1 cellular context compared by ENCODE assay signal in genomic region chr6:35240838-35241801, GRCh38.
TF ChIP-seq lines count a peak whose summit lies in the region.

No MANE protein-coding gene starts in this region.

TF ChIP-seq in HepG2, 621 proteins besides CTCF, POLR2A, EP300 and RAD21 (continued from another document and continues in another):
- no peak for TF ChIP-seq RERE (CRISPR knock-in tag; IDR thresholded peaks at IDR 0.05; ENCODE audit: low read depth)
- TF ChIP-seq ZNF468 (CRISPR knock-in tag; IDR thresholded peaks at IDR 0.05), result no peak
- no peak for TF ChIP-seq HINFP (CRISPR knock-in tag; IDR thresholded peaks at IDR 0.05; ENCODE audit: low read depth)
- no peak for TF ChIP-seq ZNF333 (CRISPR knock-in tag; IDR thresholded peaks at IDR 0.05; ENCODE audit: borderline replicate concordance)
- TF ChIP-seq SATB2 (CRISPR knock-in tag; IDR thresholded peaks at IDR 0.05), result no peak
- TF ChIP-seq TCF7L2 (IDR thresholded peaks at IDR 0.05; ENCODE audit: low read depth, low read length), result no peak
- no peak for TF ChIP-seq NR2F2 (IDR thresholded peaks at IDR 0.05; ENCODE audit: borderline replicate concordance, low read depth)
- TF ChIP-seq ZNF224 (CRISPR knock-in tag; IDR thresholded peaks at IDR 0.05), result no peak
- TF ChIP-seq, protein P1, sequence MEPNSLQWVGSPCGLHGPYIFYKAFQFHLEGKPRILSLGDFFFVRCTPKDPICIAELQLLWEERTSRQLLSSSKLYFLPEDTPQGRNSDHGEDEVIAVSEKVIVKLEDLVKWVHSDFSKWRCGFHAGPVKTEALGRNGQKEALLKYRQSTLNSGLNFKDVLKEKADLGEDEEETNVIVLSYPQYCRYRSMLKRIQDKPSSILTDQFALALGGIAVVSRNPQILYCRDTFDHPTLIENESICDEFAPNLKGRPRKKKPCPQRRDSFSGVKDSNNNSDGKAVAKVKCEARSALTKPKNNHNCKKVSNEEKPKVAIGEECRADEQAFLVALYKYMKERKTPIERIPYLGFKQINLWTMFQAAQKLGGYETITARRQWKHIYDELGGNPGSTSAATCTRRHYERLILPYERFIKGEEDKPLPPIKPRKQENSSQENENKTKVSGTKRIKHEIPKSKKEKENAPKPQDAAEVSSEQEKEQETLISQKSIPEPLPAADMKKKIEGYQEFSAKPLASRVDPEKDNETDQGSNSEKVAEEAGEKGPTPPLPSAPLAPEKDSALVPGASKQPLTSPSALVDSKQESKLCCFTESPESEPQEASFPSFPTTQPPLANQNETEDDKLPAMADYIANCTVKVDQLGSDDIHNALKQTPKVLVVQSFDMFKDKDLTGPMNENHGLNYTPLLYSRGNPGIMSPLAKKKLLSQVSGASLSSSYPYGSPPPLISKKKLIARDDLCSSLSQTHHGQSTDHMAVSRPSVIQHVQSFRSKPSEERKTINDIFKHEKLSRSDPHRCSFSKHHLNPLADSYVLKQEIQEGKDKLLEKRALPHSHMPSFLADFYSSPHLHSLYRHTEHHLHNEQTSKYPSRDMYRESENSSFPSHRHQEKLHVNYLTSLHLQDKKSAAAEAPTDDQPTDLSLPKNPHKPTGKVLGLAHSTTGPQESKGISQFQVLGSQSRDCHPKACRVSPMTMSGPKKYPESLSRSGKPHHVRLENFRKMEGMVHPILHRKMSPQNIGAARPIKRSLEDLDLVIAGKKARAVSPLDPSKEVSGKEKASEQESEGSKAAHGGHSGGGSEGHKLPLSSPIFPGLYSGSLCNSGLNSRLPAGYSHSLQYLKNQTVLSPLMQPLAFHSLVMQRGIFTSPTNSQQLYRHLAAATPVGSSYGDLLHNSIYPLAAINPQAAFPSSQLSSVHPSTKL (CRISPR knock-in tag; IDR thresholded peaks at IDR 0.05), result no peak
- no peak for TF ChIP-seq SOX5 (CRISPR knock-in tag; IDR thresholded peaks at IDR 0.05; ENCODE audit: borderline replicate concordance)
- TF ChIP-seq CEBPG (CRISPR knock-in tag; IDR thresholded peaks at IDR 0.05), result 0 out of 2 replicates have a peak, but pooled peaks have one; percentile 34
- TF ChIP-seq ZFX (CRISPR knock-in tag; IDR thresholded peaks at IDR 0.05; ENCODE audit: low read depth), result peak; percentile 42; the same call in 1 of the 2 replicates
- no peak for TF ChIP-seq PAWR (CRISPR knock-in tag; IDR thresholded peaks at IDR 0.05; ENCODE audit: borderline replicate concordance)
- no peak for TF ChIP-seq ZNF615 (CRISPR knock-in tag; IDR thresholded peaks at IDR 0.05; ENCODE audit: borderline replicate concordance)
- TF ChIP-seq POLR2G (IDR thresholded peaks at IDR 0.05; ENCODE audit: low read depth, low read length), result no peak
- TF ChIP-seq GATAD1 (CRISPR knock-in tag; IDR thresholded peaks at IDR 0.05), result no peak
- no peak; the same call in 1 of the 2 replicates for TF ChIP-seq YEATS2 (CRISPR knock-in tag; IDR thresholded peaks at IDR 0.05; ENCODE audit: borderline replicate concordance)
- peak; percentile 43; the same call in 1 of the 2 replicates for TF ChIP-seq IKZF5 (CRISPR knock-in tag; IDR thresholded peaks at IDR 0.05)
- no peak for TF ChIP-seq HMGA1 (CRISPR knock-in tag; conservative IDR thresholded peaks at IDR 0.05)
- no peak for TF ChIP-seq ZSCAN5A (CRISPR knock-in tag; IDR thresholded peaks at IDR 0.05; ENCODE audit: borderline replicate concordance)
- TF ChIP-seq MTA3 (CRISPR knock-in tag; IDR thresholded peaks at IDR 0.05), result no peak
- TF ChIP-seq, protein P2, sequence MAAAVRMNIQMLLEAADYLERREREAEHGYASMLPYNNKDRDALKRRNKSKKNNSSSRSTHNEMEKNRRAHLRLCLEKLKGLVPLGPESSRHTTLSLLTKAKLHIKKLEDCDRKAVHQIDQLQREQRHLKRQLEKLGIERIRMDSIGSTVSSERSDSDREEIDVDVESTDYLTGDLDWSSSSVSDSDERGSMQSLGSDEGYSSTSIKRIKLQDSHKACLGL (CRISPR knock-in tag; IDR thresholded peaks at IDR 0.05), result no peak
- TF ChIP-seq TFE3 (CRISPR knock-in tag; IDR thresholded peaks at IDR 0.05), result no peak
- TF ChIP-seq FOSL2 (CRISPR knock-in tag; IDR thresholded peaks at IDR 0.05), result peak; percentile 47
- peak; percentile 99; the same call in 1 of the 2 replicates for TF ChIP-seq ZFP36L1 (CRISPR knock-in tag; IDR thresholded peaks at IDR 0.05)
- TF ChIP-seq ZNF616 (CRISPR knock-in tag; IDR thresholded peaks at IDR 0.05; ENCODE audit: low read depth), result no peak
- TF ChIP-seq ZNF430 (CRISPR knock-in tag; IDR thresholded peaks at IDR 0.05), result no peak
- no peak for TF ChIP-seq NCOA1 (CRISPR knock-in tag; IDR thresholded peaks at IDR 0.05)
- no peak for TF ChIP-seq ZNF264 (CRISPR knock-in tag; IDR thresholded peaks at IDR 0.05)
- TF ChIP-seq, protein P3, sequence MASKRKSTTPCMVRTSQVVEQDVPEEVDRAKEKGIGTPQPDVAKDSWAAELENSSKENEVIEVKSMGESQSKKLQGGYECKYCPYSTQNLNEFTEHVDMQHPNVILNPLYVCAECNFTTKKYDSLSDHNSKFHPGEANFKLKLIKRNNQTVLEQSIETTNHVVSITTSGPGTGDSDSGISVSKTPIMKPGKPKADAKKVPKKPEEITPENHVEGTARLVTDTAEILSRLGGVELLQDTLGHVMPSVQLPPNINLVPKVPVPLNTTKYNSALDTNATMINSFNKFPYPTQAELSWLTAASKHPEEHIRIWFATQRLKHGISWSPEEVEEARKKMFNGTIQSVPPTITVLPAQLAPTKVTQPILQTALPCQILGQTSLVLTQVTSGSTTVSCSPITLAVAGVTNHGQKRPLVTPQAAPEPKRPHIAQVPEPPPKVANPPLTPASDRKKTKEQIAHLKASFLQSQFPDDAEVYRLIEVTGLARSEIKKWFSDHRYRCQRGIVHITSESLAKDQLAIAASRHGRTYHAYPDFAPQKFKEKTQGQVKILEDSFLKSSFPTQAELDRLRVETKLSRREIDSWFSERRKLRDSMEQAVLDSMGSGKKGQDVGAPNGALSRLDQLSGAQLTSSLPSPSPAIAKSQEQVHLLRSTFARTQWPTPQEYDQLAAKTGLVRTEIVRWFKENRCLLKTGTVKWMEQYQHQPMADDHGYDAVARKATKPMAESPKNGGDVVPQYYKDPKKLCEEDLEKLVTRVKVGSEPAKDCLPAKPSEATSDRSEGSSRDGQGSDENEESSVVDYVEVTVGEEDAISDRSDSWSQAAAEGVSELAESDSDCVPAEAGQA (IDR thresholded peaks at IDR 0.05; ENCODE audit: low read depth), result no peak
- TF ChIP-seq, protein P3 (CRISPR knock-in tag; IDR thresholded peaks at IDR 0.05; ENCODE audit: borderline replicate concordance), result no peak
- TF ChIP-seq TARDBP (CRISPR knock-in tag; IDR thresholded peaks at IDR 0.05), result no peak
- no peak for TF ChIP-seq ZSCAN25 (CRISPR knock-in tag; IDR thresholded peaks at IDR 0.05)
- TF ChIP-seq ZNF335 (CRISPR knock-in tag; IDR thresholded peaks at IDR 0.05), result no peak
- TF ChIP-seq GFI1 (CRISPR knock-in tag; IDR thresholded peaks at IDR 0.05; ENCODE audit: borderline replicate concordance), result no peak
